ENCODE assay signal across 7 cellular contexts in genomic region chr22:50600541-50600940, GRCh38.
A peak's percentile ranks its signal among the peaks of the same experiment; 100 is the strongest.
DNase-seq lines count a peak whose midpoint lies in the region; ATAC-seq and TF ChIP-seq lines count a peak whose summit lies in the region.

MAPK8IP2 (plus strand) TSS chr22:50600793; CDS start chr22:50600819, 26 bp downstream.

- H3K9me3 Mint-ChIP-seq in dendritic cell treated with granulocyte-macrophage colony-stimulating factor and Interleukin-4, amounts not matched to agents 40 ng/mL and 50 ng/mL, for 4 days: no peaks in the 10 kb centered on the region

- peak within 1 kb of the TSS; percentile 30 for H3K4me3 Mint-ChIP-seq in dendritic cell treated with granulocyte-macrophage colony-stimulating factor and Interleukin-4, amounts not matched to agents 40 ng/mL and 50 ng/mL, for 4 days

- peak within 1 kb of the TSS; percentile 17; the same call in 1 of the 2 replicates for H3K4me2 ChIP-seq in DOHH2 (ENCODE audit: low read length)

- H3K4me1 ChIP-seq in DOHH2 (ENCODE audit: control insufficient read depth, low read length) (peaks cover 3% of the 10 kb centered on the region), neuron (ENCODE audit: insufficient read depth, low read length) (peaks cover 15% of the 10 kb centered on the region)

- no peaks in the 10 kb centered on the region for H3K36me3 ChIP-seq in DOHH2 (ENCODE audit: control insufficient read depth, low read length)
- peaks cover 23% of the 10 kb centered on the region for H3K36me3 ChIP-seq in neuron (ENCODE audit: insufficient read depth, low read length)

- no peak for TF ChIP-seq CTCF in DOHH2 (IDR thresholded peaks at IDR 0.05; ENCODE audit: low read depth, low read length, poor library complexity, severe bottlenecking)

- no peak within 1 kb of the TSS for H3K27ac ChIP-seq in DOHH2 (ENCODE audit: low read depth, low read length)

- H3K9me3 ChIP-seq in DOHH2 (ENCODE audit: control insufficient read depth, insufficient read depth, low read length) (no peaks in the 10 kb centered on the region), neuron (ENCODE audit: low read length) (no peaks in the 10 kb centered on the region)

- no peak within 1 kb of the TSS for H3K27ac Mint-ChIP-seq in dendritic cell treated with granulocyte-macrophage colony-stimulating factor and Interleukin-4, amounts not matched to agents 40 ng/mL and 50 ng/mL, for 4 days

- H3K79me2 ChIP-seq in DOHH2 (ENCODE audit: control insufficient read depth, low read length): no peaks in the 10 kb centered on the region

- H3K4me3 ChIP-seq in DOHH2 (ENCODE audit: low read length): no peak within 1 kb of the TSS; the same call in 1 of the 2 replicates
- peak within 1 kb of the TSS; percentile 65 for H3K4me3 ChIP-seq in neuron (ENCODE audit: low read length)

- no peaks in the 10 kb centered on the region for H4K20me1 ChIP-seq in DOHH2 (ENCODE audit: control insufficient read depth, insufficient read depth, low read depth, low read length)

- no peaks in the 10 kb centered on the region for H3K36me3 Mint-ChIP-seq in dendritic cell treated with granulocyte-macrophage colony-stimulating factor and Interleukin-4, amounts not matched to agents 40 ng/mL and 50 ng/mL, for 4 days (ENCODE audit: low read depth)

- peak within 1 kb of the TSS; percentile 23 for H2AFZ ChIP-seq in neuron (ENCODE audit: low read depth, low read length)

- peaks cover 75% of the 10 kb centered on the region for H3K27me3 Mint-ChIP-seq in dendritic cell treated with granulocyte-macrophage colony-stimulating factor and Interleukin-4, amounts not matched to agents 40 ng/mL and 50 ng/mL, for 4 days

- peaks cover 27% of the 10 kb centered on the region for H3K27me3 ChIP-seq in DOHH2 (ENCODE audit: control insufficient read depth, low read length)
- no peaks in the 10 kb centered on the region for H3K27me3 ChIP-seq in neuron (ENCODE audit: insufficient read depth, low read length)

- peaks cover 5% of the 10 kb centered on the region for H3K4me1 Mint-ChIP-seq in dendritic cell treated with granulocyte-macrophage colony-stimulating factor and Interleukin-4, amounts not matched to agents 40 ng/mL and 50 ng/mL, for 4 days (ENCODE audit: low read depth)

- ATAC-seq in GM19023 (IDR thresholded peaks at IDR 0.05; ENCODE audit: unreplicated experiment): no peak

- H3K9me2 ChIP-seq in DOHH2 (replicated peaks; ENCODE audit: control insufficient read depth, low read length): no peaks in the 10 kb centered on the region

- DNase-seq in NCI-H2227 treated with DMSO at 0.1 percent for 48 hours (lab: John Stamatoyannopoulos, UW): peak; percentile 21
- no peak for DNase-seq in NCI-H1092 treated with DMSO at 0.1 percent for 48 hours (lab: John Stamatoyannopoulos, UW)
- DNase-seq in putamen (ENCODE audit: low spot score): no peak

- intact Hi-C loops in dendritic cell treated with granulocyte-macrophage colony-stimulating factor and Interleukin-4, amounts not matched to agents 40 ng/mL and 50 ng/mL, for 4 days (cut with micrococcal nuclease): loop anchor here (2.0 kb wide), 1 partner anchor 18 kb away; the partner anchor contains the start of gene CHKB

- 0 out of 2 replicates have a peak, but pooled peaks cover 6% of the 10 kb centered on the region for H3F3A ChIP-seq in DOHH2 (ENCODE audit: control insufficient read depth, insufficient read depth)
